In genomic region chr22:35308480-35308945, GRCh38 we compare ENCODE assay signal across 8 cellular contexts. TPM values are rescaled to one million over a fixed set of nuclear protein-coding genes. Genes with fewer than 3 reads are reported as not detected.
DNase-seq lines count a peak whose midpoint lies in the region; ATAC-seq and TF ChIP-seq lines count a peak whose summit lies in the region.

No MANE protein-coding gene starts in this region.

- ATAC-seq in CD4-positive, alpha-beta T cell (ENCODE audit: poor library complexity): peak; percentile 17
- ATAC-seq in GM19043 (IDR thresholded peaks at IDR 0.05; ENCODE audit: low read depth, unreplicated experiment) (peak; percentile 38), HG03060 (IDR thresholded peaks at IDR 0.05; ENCODE audit: low read depth, unreplicated experiment) (peak; percentile 45), GM18870 (IDR thresholded peaks at IDR 0.05; ENCODE audit: unreplicated experiment) (no peak)

- POLR2A ChIA-PET in CD4-positive, alpha-beta T cell (lab: Charles Lee): interaction anchor here (1.5 to 4.3 kb wide), 3 partner anchors 9 to 22 kb away, joined by 3 to 34 read pairs (median 12); partner anchors contain the start of gene TOM1
- POLR2A ChIA-PET in activated CD4-positive, alpha-beta memory T cell treated with anti-CD3 and anti-CD28 coated beads for 36 hours (lab: Charles Lee): no interaction called here

- no peaks in the 10 kb centered on the region for H3K36me3 ChIP-seq in effector memory CD4-positive, alpha-beta T cell (ENCODE audit: control insufficient read depth, insufficient read depth, low read length)
- peaks cover 0 to 8% (median 3%) of the 10 kb centered on the region in 4 donors for H3K36me3 ChIP-seq in stomach

- H3K27me3 ChIP-seq in CD4-positive, alpha-beta T cell (ENCODE audit: control insufficient read depth, insufficient read depth, low read length): no peaks in the 10 kb centered on the region
- H3K27me3 ChIP-seq in effector memory CD4-positive, alpha-beta T cell (replicated peaks; ENCODE audit: control insufficient read depth, insufficient read depth, low read length, poor library complexity, severe bottlenecking): no peaks in the 10 kb centered on the region
- no peaks in the 10 kb centered on the region for H3K27me3 ChIP-seq in stomach

- WGBS in stomach, 5 donors: 82 to 85% (median 83%) methylated on average over 5 of the region's 5 CpGs

- H3K9me3 ChIP-seq in CD4-positive, alpha-beta T cell (ENCODE audit: control insufficient read depth, low read length): no peaks in the 10 kb centered on the region
- H3K9me3 ChIP-seq in effector memory CD4-positive, alpha-beta T cell (ENCODE audit: control insufficient read depth, low read length): no peaks in the 10 kb centered on the region
- H3K9me3 ChIP-seq in stomach: no peaks in the 10 kb centered on the region

- intact Hi-C loops in CD4-positive, alpha-beta T cell (cut with DNase I, micrococcal nuclease): loop anchor here in 1 of 2 experiments (2.0 to 10.0 kb wide), 2 partner anchors 16 to 1216 kb away; partner anchors contain the start of gene EIF3D
- intact Hi-C loops in activated CD4-positive, alpha-beta memory T cell treated with anti-CD3 and anti-CD28 coated beads for 36 hours (cut with micrococcal nuclease): loop anchor here (10.0 kb wide), 1 partner anchor 96 kb away; the partner anchor contains the start of gene MCM5
- intact Hi-C loops in stomach (cut with DNase I; ENCODE audit: low total_unique reads): no loop called here

- TF ChIP-seq CTCF in CD4-positive, alpha-beta T cell (IDR thresholded peaks at IDR 0.05): no peak
- no peak for TF ChIP-seq CTCF in stomach (IDR thresholded peaks at IDR 0.05)

- peaks cover 12% of the 10 kb centered on the region for H3K36me3 Mint-ChIP-seq in CD4-positive, alpha-beta T cell (ENCODE audit: low read depth)
- no peaks in the 10 kb centered on the region for H3K36me3 Mint-ChIP-seq in activated CD4-positive, alpha-beta memory T cell treated with anti-CD3 and anti-CD28 coated beads for 36 hours

- CTCF ChIA-PET in CD4-positive, alpha-beta T cell (lab: Charles Lee): interaction anchor here (0.7 kb wide), 1 partner anchor 51 kb away, joined by 3 read pairs; no protein-coding TSS in a partner anchor
- CTCF ChIA-PET in activated CD4-positive, alpha-beta memory T cell treated with anti-CD3 and anti-CD28 coated beads for 36 hours (lab: Charles Lee): no interaction called here

- H3K27me3 Mint-ChIP-seq in CD4-positive, alpha-beta T cell: no peaks in the 10 kb centered on the region
- no peaks in the 10 kb centered on the region for H3K27me3 Mint-ChIP-seq in activated CD4-positive, alpha-beta memory T cell treated with anti-CD3 and anti-CD28 coated beads for 36 hours

- peaks cover 62% of the 10 kb centered on the region for H3K4me1 ChIP-seq in effector memory CD4-positive, alpha-beta T cell (ENCODE audit: control insufficient read depth, insufficient read depth, low read length, poor library complexity, severe bottlenecking)
- H3K4me1 ChIP-seq in stomach: peaks cover 13 to 71% (median 51%) of the 10 kb centered on the region in 4 donors

- peak overlapping the region; percentile 52 for H3K4me3 Mint-ChIP-seq in CD4-positive, alpha-beta T cell
- H3K4me3 Mint-ChIP-seq in activated CD4-positive, alpha-beta memory T cell treated with anti-CD3 and anti-CD28 coated beads for 36 hours: no peak overlapping the region

- no peak for DNase-seq in CD4-positive, alpha-beta T cell
- DNase-seq in activated CD4-positive, alpha-beta memory T cell treated with anti-CD3 and anti-CD28 coated beads for 36 hours: no peak
- DNase-seq in effector memory CD4-positive, alpha-beta T cell: no peak
- DNase-seq in NCI-H187 treated with DMSO at 0.1 percent for 48 hours (lab: John Stamatoyannopoulos, UW): no peak
- DNase-seq in stomach: no peak

- no peak for TF ChIP-seq POLR2A in stomach (IDR thresholded peaks at IDR 0.05)

- no peaks in the 10 kb centered on the region for H3K9me3 Mint-ChIP-seq in CD4-positive, alpha-beta T cell
- H3K9me3 Mint-ChIP-seq in activated CD4-positive, alpha-beta memory T cell treated with anti-CD3 and anti-CD28 coated beads for 36 hours: no peaks in the 10 kb centered on the region

- H3K4me1 Mint-ChIP-seq in CD4-positive, alpha-beta T cell (ENCODE audit: low read depth): peaks cover 92% of the 10 kb centered on the region
- peaks cover 84% of the 10 kb centered on the region for H3K4me1 Mint-ChIP-seq in activated CD4-positive, alpha-beta memory T cell treated with anti-CD3 and anti-CD28 coated beads for 36 hours (ENCODE audit: low read depth)

- H3K4me3 ChIP-seq in effector memory CD4-positive, alpha-beta T cell (ENCODE audit: insufficient read depth, low read depth, low read length, poor library complexity, severe bottlenecking): no peak overlapping the region
- no peak overlapping the region for H3K4me3 ChIP-seq in stomach

- H3K27ac ChIP-seq in CD4-positive, alpha-beta T cell (ENCODE audit: low read depth, low read length): no peak overlapping the region
- no peak overlapping the region for H3K27ac ChIP-seq in effector memory CD4-positive, alpha-beta T cell (ENCODE audit: insufficient read depth, low read length, poor library complexity, severe bottlenecking)
- no peak overlapping the region for H3K27ac ChIP-seq in stomach

- TF ChIP-seq EP300 in stomach (IDR thresholded peaks at IDR 0.05): no peak

- H3K27ac Mint-ChIP-seq in CD4-positive, alpha-beta T cell: peak overlapping the region; percentile 77
- peak overlapping the region; percentile 42 for H3K27ac Mint-ChIP-seq in activated CD4-positive, alpha-beta memory T cell treated with anti-CD3 and anti-CD28 coated beads for 36 hours

RNA-seq across cellular contexts. Expression of gene TOM1, which starts 8.8 kb away (rescaled TPM):
- total RNA-seq in CD4-positive, alpha-beta T cell: 100 to 1,000 TPM; 211 to 219 TPM
- 10 to 100 TPM; 29.8 to 31.1 TPM for total RNA-seq in activated CD4-positive, alpha-beta memory T cell treated with anti-CD3 and anti-CD28 coated beads for 36 hours
- 100 to 1,000 TPM in 1 of 5 donors, 10 to 100 TPM in 4; 17.3 to 150 (median 51.3) TPM for total RNA-seq in stomach
- 10 to 100 TPM; 29.3 to 32.7 (median 30.1) TPM for polyA plus RNA-seq in stomach

RNA-seq across cellular contexts. Expression of gene HMGXB4, which starts 51.2 kb away (rescaled TPM):
- 10 to 100 TPM; 41.4 to 44.1 TPM for total RNA-seq in CD4-positive, alpha-beta T cell
- total RNA-seq in activated CD4-positive, alpha-beta memory T cell treated with anti-CD3 and anti-CD28 coated beads for 36 hours: 10 to 100 TPM; 33.9 to 35.7 TPM
- total RNA-seq in stomach: 10 to 100 TPM; 13.3 to 31.0 (median 17.9) TPM
- polyA plus RNA-seq in stomach: 1 to 10 TPM; 4.8 to 8.6 (median 5.9) TPM
